Comparison of ENCODE assay signal across 26 cellular contexts in genomic region chr5:68222824-68223354, GRCh38. TPM values are rescaled to one million over a fixed set of nuclear protein-coding genes. Genes with fewer than 3 reads are reported as not detected.
A peak's percentile ranks its signal among the peaks of the same experiment; 100 is the strongest.
DNase-seq lines count a peak whose midpoint lies in the region; ATAC-seq and TF ChIP-seq lines count a peak whose summit lies in the region.
"Had no signal": no experiment of that assay in that cellular context is flagged by ENCODE, and none has a peak within 500 bp of the region (broad histone marks: within the 10 kb centered on the region; RNA-seq: fewer than 3 reads in every experiment).

No MANE protein-coding gene starts in this region.

- no TSS peak for BruUV-seq in MCF 10A (replicated peaks; lab: Mats Ljungman, UMichigan)

- H3K27ac ChIP-seq in BLaER1 treated with 17β-estradiol and CSF1 and Interleukin-3, amounts not matched to agents 10 nM and 100 nM: no peak overlapping the region
- H3K27ac ChIP-seq in CD8-positive, alpha-beta T cell (ENCODE audit: low read depth, low read length): no peak overlapping the region
- H3K27ac ChIP-seq: C4-2B, lower lobe of right lung, neural progenitor cell, parathyroid adenoma, PC-9 had no signal

- H3K4me1 ChIP-seq in BLaER1 treated with 17β-estradiol and CSF1 and Interleukin-3, amounts not matched to agents 10 nM and 100 nM: peaks cover 49 to 80% (median 68%) of the 10 kb centered on the region in 10 experiments
- peaks cover 67% of the 10 kb centered on the region for H3K4me1 ChIP-seq in CD8-positive, alpha-beta T cell (ENCODE audit: insufficient read depth, low read length)

- no peaks in the 10 kb centered on the region for H3K9me3 Mint-ChIP-seq in CD8-positive, alpha-beta T cell
- H3K9me3 Mint-ChIP-seq in MCF 10A (ENCODE audit: unreplicated experiment): no peaks in the 10 kb centered on the region
- H3K9me3 Mint-ChIP-seq in stimulated activated effector memory CD8-positive, alpha-beta T cell treated with anti-CD3 and anti-CD28 coated beads, Interleukin-12 subunit alpha, Interleukin-12 subunit beta, amount 100 ng/mL, for 72 hours: no peaks in the 10 kb centered on the region
- H3K9me3 Mint-ChIP-seq: activated naive CD8-positive, alpha-beta T cell treated with anti-CD3 and anti-CD28 coated beads, Interleukin-2, amount 50 U/mL, for 24 hours; stimulated activated memory B cell treated with anti-CD40 and anti-IgM and Interleukin-4, amounts not matched to agents 10 μg/mL and 1 μg/mL and 100 μg/mL, for 72 hours had no signal

- CTCF ChIA-PET in CD8-positive, alpha-beta T cell (lab: Charles Lee): interaction anchor here (0.6 to 1.9 kb wide), 3 partner anchors 16 to 64 kb away, joined by 3 to 5 read pairs (median 5); no protein-coding TSS in a partner anchor
- CTCF ChIA-PET in MCF 10A (lab: Yijun Ruan, JAX): interaction anchor here (0.5 to 1.3 kb wide), 3 partner anchors 16 to 1065 kb away, joined by 3 to 6 read pairs (median 3); no protein-coding TSS in a partner anchor

- H3K27me3 Mint-ChIP-seq in CD8-positive, alpha-beta T cell (ENCODE audit: low read depth): no peaks in the 10 kb centered on the region
- H3K27me3 Mint-ChIP-seq in MCF 10A (ENCODE audit: insufficient read depth, unreplicated experiment): no peaks in the 10 kb centered on the region
- H3K27me3 Mint-ChIP-seq: activated naive CD8-positive, alpha-beta T cell treated with anti-CD3 and anti-CD28 coated beads, Interleukin-2, amount 50 U/mL, for 24 hours; stimulated activated memory B cell treated with anti-CD40 and anti-IgM and Interleukin-4, amounts not matched to agents 10 μg/mL and 1 μg/mL and 100 μg/mL, for 72 hours had no signal

- DNase-seq in CD8-positive, alpha-beta T cell: no peak
- DNase-seq in MCF 10A (ENCODE audit: unreplicated experiment): no peak
- DNase-seq in middle frontal gyrus (ENCODE audit: extremely low spot score, low spot score): peak; percentile 1
- no peak for DNase-seq in HuH-7.5 (ENCODE audit: low spot score)
- DNase-seq in head of caudate nucleus: no peak
- no peak for DNase-seq in stimulated activated effector memory CD8-positive, alpha-beta T cell treated with anti-CD3 and anti-CD28 coated beads, Interleukin-12 subunit alpha, Interleukin-12 subunit beta, amount 100 ng/mL, for 72 hours (ENCODE audit: low spot score in 2 of 2)
- DNase-seq: activated CD4-positive, alpha-beta T cell treated with anti-CD3 and anti-CD28 coated beads, Interleukin-2, amount 50 U/mL, for 48 hours; activated naive CD8-positive, alpha-beta T cell treated with anti-CD3 and anti-CD28 coated beads, Interleukin-2, amount 50 U/mL, for 24 hours; lower lobe of right lung; NCI-H1092 treated with DMSO at 0.1 percent for 48 hours; NCI-H187; NCI-H524; PC-9; Right ventricle myocardium superior; sigmoid colon; stimulated activated CD4-positive, alpha-beta T cell treated with anti-CD3 and anti-CD28 coated beads, Interleukin-4, amount 100 ng/mL, for 24 hours had no signal

- H3K27me3 ChIP-seq in BLaER1 treated with 17β-estradiol and CSF1 and Interleukin-3, amounts not matched to agents 10 nM and 100 nM: no peaks in the 10 kb centered on the region
- no peaks in the 10 kb centered on the region for H3K27me3 ChIP-seq in CD8-positive, alpha-beta T cell (ENCODE audit: insufficient read depth, low read length)
- H3K27me3 ChIP-seq: dorsolateral prefrontal cortex, sigmoid colon had no signal

- POLR2A ChIA-PET in CD8-positive, alpha-beta T cell (lab: Charles Lee): interaction anchor here (0.9 to 2.9 kb wide), 2 partner anchors 7 to 12 kb away, joined by 4 to 16 read pairs; partner anchors contain the start of gene PIK3R1
- POLR2A ChIA-PET in MCF 10A (lab: Yijun Ruan, JAX): interaction anchor here (0.5 to 10.4 kb wide), 7 partner anchors 15 to 1000 kb away, joined by 3 to 112 read pairs (median 3); no protein-coding TSS in a partner anchor

- H3K4me3 Mint-ChIP-seq in CD8-positive, alpha-beta T cell: peak overlapping the region; percentile 13
- peak overlapping the region; percentile 69 for H3K4me3 Mint-ChIP-seq in MCF 10A (ENCODE audit: unreplicated experiment)
- H3K4me3 Mint-ChIP-seq in stimulated activated effector memory CD8-positive, alpha-beta T cell treated with anti-CD3 and anti-CD28 coated beads, Interleukin-12 subunit alpha, Interleukin-12 subunit beta, amount 100 ng/mL, for 72 hours: no peak overlapping the region
- H3K4me3 Mint-ChIP-seq: activated naive CD8-positive, alpha-beta T cell treated with anti-CD3 and anti-CD28 coated beads, Interleukin-2, amount 50 U/mL, for 24 hours; GM23338; neural progenitor cell; stimulated activated memory B cell treated with anti-CD40 and anti-IgM and Interleukin-4, amounts not matched to agents 10 μg/mL and 1 μg/mL and 100 μg/mL, for 72 hours had no signal

- no peak overlapping the region for H3K27ac Mint-ChIP-seq in CD8-positive, alpha-beta T cell
- peak overlapping the region; percentile 92 for H3K27ac Mint-ChIP-seq in MCF 10A (ENCODE audit: low read depth, unreplicated experiment)
- H3K27ac Mint-ChIP-seq in stimulated activated effector memory CD8-positive, alpha-beta T cell treated with anti-CD3 and anti-CD28 coated beads, Interleukin-12 subunit alpha, Interleukin-12 subunit beta, amount 100 ng/mL, for 72 hours: no peak overlapping the region
- H3K27ac Mint-ChIP-seq: activated naive CD8-positive, alpha-beta T cell treated with anti-CD3 and anti-CD28 coated beads, Interleukin-2, amount 50 U/mL, for 24 hours; activated T-helper 2 cell treated with anti-CD3 and anti-CD28 coated beads, Interferon-gamma antibody, Interleukin-2, Interleukin-4, amounts not matched to agents 10 μg/mL and 5 μg/mL and 100 μg/mL, durations not matched to agents 14 hours and 24 hours and 36 hours; GM23338; neural progenitor cell; stimulated activated memory B cell treated with anti-CD40 and anti-IgM and Interleukin-4, amounts not matched to agents 10 μg/mL and 1 μg/mL and 100 μg/mL, for 72 hours had no signal

- no peak for ATAC-seq in CD8-positive, alpha-beta T cell
- ATAC-seq in GM19035 (IDR thresholded peaks at IDR 0.05; ENCODE audit: unreplicated experiment): no peak
- ATAC-seq in stimulated activated effector memory CD8-positive, alpha-beta T cell treated with anti-CD3 and anti-CD28 coated beads, Interleukin-12 subunit alpha, Interleukin-12 subunit beta, amount 100 ng/mL, for 72 hours: no peak
- ATAC-seq: activated naive CD8-positive, alpha-beta T cell treated with anti-CD3 and anti-CD28 coated beads, Interleukin-2, amount 50 U/mL, for 24 hours; GM12878; GM23338; lower lobe of right lung; stimulated activated memory B cell treated with anti-CD40 and anti-IgM and Interleukin-4, amounts not matched to agents 10 μg/mL and 1 μg/mL and 100 μg/mL, for 72 hours had no signal

- TF ChIP-seq CTCF in CD8-positive, alpha-beta T cell (IDR thresholded peaks at IDR 0.05): no peak
- TF ChIP-seq CTCF in MCF 10A (IDR thresholded peaks at IDR 0.05; ENCODE audit: unreplicated experiment): no peak

- no peak overlapping the region for H3K9ac ChIP-seq in BLaER1 treated with 17β-estradiol and CSF1 and Interleukin-3, amounts not matched to agents 10 nM and 100 nM
- H3K9ac ChIP-seq: neural progenitor cell, parathyroid adenoma had no signal

- peaks cover 12 to 18% (median 15%) of the 10 kb centered on the region in 11 experiments for H3K9me3 ChIP-seq in BLaER1 treated with 17β-estradiol and CSF1 and Interleukin-3, amounts not matched to agents 10 nM and 100 nM (replicated peaks in 1 of 11)
- no peaks in the 10 kb centered on the region for H3K9me3 ChIP-seq in CD8-positive, alpha-beta T cell (ENCODE audit: low read length)
- H3K9me3 ChIP-seq: sigmoid colon had no signal

- intact Hi-C loops in CD8-positive, alpha-beta T cell (cut with DNase I, micrococcal nuclease): no loop called here
- intact Hi-C loops in MCF 10A (cut with micrococcal nuclease): no loop called here
- intact Hi-C loops in head of caudate nucleus (cut with DNase I): no loop called here

- peaks cover 92% of the 10 kb centered on the region for H3K4me1 Mint-ChIP-seq in CD8-positive, alpha-beta T cell (ENCODE audit: low read depth)
- peaks cover 73% of the 10 kb centered on the region for H3K4me1 Mint-ChIP-seq in MCF 10A (ENCODE audit: insufficient read depth, unreplicated experiment)
- peaks cover 85% of the 10 kb centered on the region for H3K4me1 Mint-ChIP-seq in stimulated activated effector memory CD8-positive, alpha-beta T cell treated with anti-CD3 and anti-CD28 coated beads, Interleukin-12 subunit alpha, Interleukin-12 subunit beta, amount 100 ng/mL, for 72 hours
- H3K4me1 Mint-ChIP-seq: GM23338 had no signal

- H3K36me3 ChIP-seq in BLaER1 treated with 17β-estradiol and CSF1 and Interleukin-3, amounts not matched to agents 10 nM and 100 nM: peaks cover 46 to 60% (median 54%) of the 10 kb centered on the region in 11 experiments
- H3K36me3 ChIP-seq in CD8-positive, alpha-beta T cell (ENCODE audit: insufficient read depth, low read length): peaks cover 12% of the 10 kb centered on the region
- H3K36me3 ChIP-seq: neural progenitor cell had no signal

- peak overlapping the region; percentile 51 to 78 (median 62); a peak in 19 of 22 replicates for H3K4me2 ChIP-seq in BLaER1 treated with 17β-estradiol and CSF1 and Interleukin-3, amounts not matched to agents 10 nM and 100 nM
- H3K4me2 ChIP-seq: GM23338, neural progenitor cell, PC-9 had no signal

- no peak overlapping the region for H3K4me3 ChIP-seq in BLaER1 treated with 17β-estradiol and CSF1 and Interleukin-3, amounts not matched to agents 10 nM and 100 nM
- no peak overlapping the region for H3K4me3 ChIP-seq in CD8-positive, alpha-beta T cell (ENCODE audit: low read depth, low read length)
- H3K4me3 ChIP-seq: GM12878, GM23338, lower lobe of right lung, neural progenitor cell, PC-9 had no signal

- peaks cover 62 to 100% (median 93%) of the 10 kb centered on the region in 11 experiments for H4K20me1 ChIP-seq in BLaER1 treated with 17β-estradiol and CSF1 and Interleukin-3, amounts not matched to agents 10 nM and 100 nM

- H3K36me3 Mint-ChIP-seq in CD8-positive, alpha-beta T cell: peaks cover 62% of the 10 kb centered on the region
- peaks cover 88% of the 10 kb centered on the region for H3K36me3 Mint-ChIP-seq in MCF 10A (ENCODE audit: insufficient read depth, unreplicated experiment)
- H3K36me3 Mint-ChIP-seq in stimulated activated effector memory CD8-positive, alpha-beta T cell treated with anti-CD3 and anti-CD28 coated beads, Interleukin-12 subunit alpha, Interleukin-12 subunit beta, amount 100 ng/mL, for 72 hours: peaks cover 41% of the 10 kb centered on the region

RNA-seq across cellular contexts. Expression of gene PIK3R1, which starts 7.3 kb away (rescaled TPM):
- 100 to 1,000 TPM; 461 to 470 TPM for total RNA-seq in CD8-positive, alpha-beta T cell
- 124 and 151 TPM in 2 replicates for total RNA-seq in MCF 10A (2022)
